Comparison of ENCODE assay signal across 1 cellular context in genomic region chr14:34436960-34437728, GRCh38.
TF ChIP-seq lines count a peak whose summit lies in the region.

No MANE protein-coding gene starts in this region.

TF ChIP-seq in HepG2, 621 proteins besides CTCF, POLR2A, EP300 and RAD21 (continued from another document and continues in another):
- TF ChIP-seq ZNF646 (CRISPR knock-in tag; IDR thresholded peaks at IDR 0.05) (no peak; the same call in 1 of the 2 replicates), RCOR2 (CRISPR knock-in tag; IDR thresholded peaks at IDR 0.05) (no peak), MXD4 (CRISPR knock-in tag; IDR thresholded peaks at IDR 0.05) (peak; percentile 46; the same call in 1 of the 2 replicates), ZNF800 (CRISPR knock-in tag; IDR thresholded peaks at IDR 0.05) (no peak), DNMT3B (CRISPR knock-in tag; conservative IDR thresholded peaks at IDR 0.05) (no peak), ZNF563 (CRISPR knock-in tag; IDR thresholded peaks at IDR 0.05) (no peak), AKNA (CRISPR knock-in tag; IDR thresholded peaks at IDR 0.05; ENCODE audit: borderline replicate concordance) (peak; percentile 68; the same call in 1 of the 2 replicates), CENPT (CRISPR knock-in tag; IDR thresholded peaks at IDR 0.05; ENCODE audit: low read depth) (no peak), ZNF503 (CRISPR knock-in tag; IDR thresholded peaks at IDR 0.05) (no peak), MIER3 (CRISPR knock-in tag; IDR thresholded peaks at IDR 0.05; ENCODE audit: borderline replicate concordance) (0 out of 2 replicates have a peak, but pooled peaks have one; percentile 58), ZNF567 (CRISPR knock-in tag; IDR thresholded peaks at IDR 0.05; ENCODE audit: borderline replicate concordance) (peak; percentile 58; the same call in 1 of the 2 replicates), CCAR2 (optimal IDR thresholded peaks at IDR 0.05; ENCODE audit: low read depth, low read length) (peak; percentile 79), BHLHE40 (IDR thresholded peaks at IDR 0.05; ENCODE audit: low read length) (no peak), YY1 (IDR thresholded peaks at IDR 0.05; ENCODE audit: insufficient read depth, insufficient replicate concordance, low read depth, low read length) (no peak), HDAC2 (CRISPR knock-in tag; IDR thresholded peaks at IDR 0.05) (no peak), CHD2 (IDR thresholded peaks at IDR 0.05; ENCODE audit: low read depth, low read length) (no peak), DMAP1 (CRISPR knock-in tag; IDR thresholded peaks at IDR 0.05) (no peak; the same call in 1 of the 2 replicates), ZNF639 (CRISPR knock-in tag; conservative IDR thresholded peaks at IDR 0.05) (peak; percentile 76), IRX3 (CRISPR knock-in tag; IDR thresholded peaks at IDR 0.05; ENCODE audit: borderline replicate concordance, low read depth) (no peak), MAFK (conservative IDR thresholded peaks at IDR 0.05 in 1 of 2, IDR thresholded peaks at IDR 0.05 in 1 of 2; ENCODE audit: low read length in 2 of 2) (peak; percentile 36 to 41; a peak in 3 of 4 replicates), ZNF441 (CRISPR knock-in tag; IDR thresholded peaks at IDR 0.05; ENCODE audit: borderline replicate concordance) (no peak), ZNF44 (CRISPR knock-in tag; IDR thresholded peaks at IDR 0.05) (peak; percentile 51; the same call in 1 of the 2 replicates), ZBTB1 (CRISPR knock-in tag; IDR thresholded peaks at IDR 0.05; ENCODE audit: borderline replicate concordance) (no peak), THAP11 (CRISPR knock-in tag; IDR thresholded peaks at IDR 0.05) (no peak), ZNF207 (IDR thresholded peaks at IDR 0.05; ENCODE audit: borderline replicate concordance) (peak; percentile 12; the same call in 1 of the 2 replicates), ZSCAN21 (CRISPR knock-in tag; IDR thresholded peaks at IDR 0.05; ENCODE audit: borderline replicate concordance) (no peak), ZNF510 (CRISPR knock-in tag; IDR thresholded peaks at IDR 0.05; ENCODE audit: low read depth) (no peak), GTF2F1 (IDR thresholded peaks at IDR 0.05; ENCODE audit: low read length) (no peak), U2AF2 (IDR thresholded peaks at IDR 0.05; ENCODE audit: low read depth, low read length) (no peak)
